ENCODE assay signal across 15 cellular contexts in the genomic region with DNA sequence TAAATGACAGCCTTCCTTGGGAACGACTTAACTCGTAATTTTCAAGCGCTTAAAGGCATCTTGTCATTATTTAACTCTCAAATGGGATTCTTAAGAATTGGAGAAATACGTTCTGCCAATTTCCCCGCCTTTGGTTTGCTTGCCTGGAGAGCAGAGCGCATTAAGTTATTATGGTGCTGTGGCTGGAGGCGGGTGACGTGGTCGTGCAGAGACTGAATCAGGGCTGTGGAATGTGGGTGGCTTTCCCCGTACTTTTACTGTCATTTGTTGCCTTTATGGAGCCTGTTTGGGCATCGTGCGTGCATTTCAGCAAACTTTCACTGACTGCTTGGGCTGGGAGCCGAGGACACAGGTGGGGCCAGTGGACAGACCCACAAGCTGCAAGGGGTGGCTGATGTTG.
DNase-seq lines count a peak whose midpoint lies in the region; ATAC-seq and TF ChIP-seq lines count a peak whose summit lies in the region.
"Had no signal": no experiment of that assay in that cellular context is flagged by ENCODE, and none has a peak within 500 bp of the region (broad histone marks: within the 10 kb centered on the region; RNA-seq: fewer than 3 reads in every experiment).

No MANE protein-coding gene starts in this region.

- H3K9ac ChIP-seq in adipocyte (ENCODE audit: low read length) = no peak overlapping the region

- TF ChIP-seq CTCF in HEK293 (tag by site-specific recombination; IDR thresholded peaks at IDR 0.05) = no peak

- H3K4me1 ChIP-seq in HEK293 (ENCODE audit: control insufficient read depth, insufficient read depth, low read length) = no peaks in the 10 kb centered on the region
- peaks cover 20% of the 10 kb centered on the region for H3K4me1 ChIP-seq in adipocyte (ENCODE audit: control insufficient read depth, insufficient read depth, low read length)

- peaks cover 17% of the 10 kb centered on the region for H3K27me3 ChIP-seq in adipocyte (replicated peaks; ENCODE audit: control insufficient read depth, insufficient read depth, low read length)

- POLR2A ChIA-PET in HEK293 (lab: Yijun Ruan, JAX) = no interaction called here

- no peak overlapping the region for H3K27ac ChIP-seq in HEK293 (ENCODE audit: extremely low read depth, low read depth, low read length)
- H3K27ac ChIP-seq: thoracic aorta had no signal

- H3K9me3 ChIP-seq in HEK293 (ENCODE audit: control insufficient read depth, insufficient read depth, low read depth, low read length) (no peaks in the 10 kb centered on the region), adipocyte (ENCODE audit: control insufficient read depth, low read length) (no peaks in the 10 kb centered on the region)
- H3K9me3 ChIP-seq: thoracic aorta had no signal

- DNase-seq in A172 (ENCODE audit: low spot score) = peak; percentile 84
- peak; percentile 81 for DNase-seq in adipocyte (ENCODE audit: low read depth)
- peak; percentile 21 for DNase-seq in inferior parietal cortex (ENCODE audit: extremely low spot score)
- no peak for DNase-seq in NCI-H82 (lab: John Stamatoyannopoulos, UW)
- DNase-seq in stimulated activated CD4-positive, alpha-beta T cell treated with anti-CD3 and anti-CD28 coated beads, Interleukin-4, amount 100 ng/mL, for 24 hours = no peak
- DNase-seq: activated CD8-positive, alpha-beta T cell treated with anti-CD3 and anti-CD28 coated beads, Interleukin-2, amount 10 ng/mL, durations not matched to agents 7 days and 5 days; Kasumi-1; kidney glomerular epithelial cell; naive thymus-derived CD8-positive, alpha-beta T cell; NCI-H2171; T-helper 2 cell had no signal

- H3K36me3 ChIP-seq in HEK293 (ENCODE audit: control insufficient read depth in 2 of 2, insufficient read depth in 1 of 2, low read length in 2 of 2) = no peaks in the 10 kb centered on the region
- no peaks in the 10 kb centered on the region for H3K36me3 ChIP-seq in adipocyte (ENCODE audit: control insufficient read depth, insufficient read depth, low read length, severe bottlenecking)
- H3K36me3 ChIP-seq: thoracic aorta had no signal

- H3K4me3 ChIP-seq in HEK293 (ENCODE audit: low read depth, low read length) = no peak overlapping the region
- no peak overlapping the region for H3K4me3 ChIP-seq in adipocyte (ENCODE audit: low read length)
- H3K4me3 ChIP-seq: thoracic aorta had no signal

- CTCF ChIA-PET in HEK293 (lab: Yijun Ruan, JAX) = no interaction called here

- ATAC-seq in HG02759 (IDR thresholded peaks at IDR 0.05; ENCODE audit: unreplicated experiment) = no peak
- no peak for ATAC-seq in HG02610 (IDR thresholded peaks at IDR 0.05; ENCODE audit: unreplicated experiment)
- ATAC-seq: activated CD8-positive, alpha-beta T cell treated with anti-CD3 and anti-CD28 coated beads, Interleukin-2, amount 10 ng/mL, durations not matched to agents 7 days and 5 days; naive thymus-derived CD8-positive, alpha-beta T cell had no signal

TF ChIP-seq in HEK293, 187 proteins besides CTCF, POLR2A, EP300 and RAD21:
- TF ChIP-seq ZNF791 (tag by site-specific recombination; IDR thresholded peaks at IDR 0.05) (no peak), ZFHX2 (tag by site-specific recombination; conservative IDR thresholded peaks at IDR 0.05) (peak; percentile 39; the same call in 1 of the 2 replicates), EGR2 (tag by site-specific recombination; IDR thresholded peaks at IDR 0.05; ENCODE audit: low read depth) (0 out of 2 replicates have a peak, but pooled peaks have one; percentile 21)

Comparison
In these comparisons a context has a peak if more than half of its experiments do, and no peak if none do; other contexts are left out.
1. DNase-seq: peak in A172 (single experiment), adipocyte (single experiment) and inferior parietal cortex (single experiment); none in NCI-H82 (single experiment) and stimulated activated CD4-positive, alpha-beta T cell treated with anti-CD3 and anti-CD28 coated beads, Interleukin-4, amount 100 ng/mL, for 24 hours (single experiment).